Comparison of ENCODE assay signal across 16 cellular contexts in the genomic region with DNA sequence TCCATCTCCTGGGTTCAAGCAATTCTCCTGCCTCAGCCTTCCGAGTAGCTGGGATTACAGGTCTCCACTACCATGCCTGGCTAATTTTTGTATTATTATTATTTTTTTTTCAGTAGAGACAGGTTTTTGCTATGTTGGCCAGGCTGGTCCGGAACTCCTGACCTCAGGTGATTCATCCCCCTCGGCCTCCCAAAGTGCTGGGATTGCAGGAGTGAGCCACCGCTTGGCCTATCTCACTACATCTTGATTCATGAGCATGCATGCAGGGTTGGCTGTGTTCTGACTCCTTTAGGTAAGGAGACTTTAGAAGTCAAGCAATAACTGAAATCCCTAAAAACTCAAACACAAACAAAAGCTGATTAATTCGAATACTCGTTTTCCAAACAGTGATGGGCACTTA.
A peak's percentile ranks its signal among the peaks of the same experiment; 100 is the strongest.
DNase-seq lines count a peak whose midpoint lies in the region; ATAC-seq and TF ChIP-seq lines count a peak whose summit lies in the region.
"Had no signal": no experiment of that assay in that cellular context is flagged by ENCODE, and none has a peak within 500 bp of the region (broad histone marks: within the 10 kb centered on the region; RNA-seq: fewer than 3 reads in every experiment).

No MANE protein-coding gene starts in this region.

- no peak overlapping the region for H4K5ac ChIP-seq in mesendoderm (ENCODE audit: low read length)

- no peak overlapping the region for H3K18ac ChIP-seq in mesendoderm (ENCODE audit: low read length)

- no peak overlapping the region for H3K9ac ChIP-seq in mesendoderm (ENCODE audit: low read length)

- H2AK5ac ChIP-seq in mesendoderm (ENCODE audit: low read length), result no peak overlapping the region

- H3K4me3 ChIP-seq in mesendoderm (ENCODE audit: low read length), result no peak overlapping the region
- H3K4me3 ChIP-seq in gastrocnemius medialis, result no peak overlapping the region

- no peak for TF ChIP-seq CTCF in gastrocnemius medialis (IDR thresholded peaks at IDR 0.05 in 4 of 5, conservative IDR thresholded peaks at IDR 0.05 in 1 of 5)

- WGBS in mesendoderm (ENCODE audit: extremely low coverage, insufficient coverage, low lambda C conversion rate), result no CpG with 5 or more reads among the region's 6 CpGs

- no peak overlapping the region for H3K23ac ChIP-seq in mesendoderm (ENCODE audit: low read length)

- H3K36me3 ChIP-seq in mesendoderm (ENCODE audit: control insufficient read depth, insufficient read depth, low read length) (no peaks in the 10 kb centered on the region), gastrocnemius medialis (no peaks in the 10 kb centered on the region)

- TF ChIP-seq POLR2A in gastrocnemius medialis (IDR thresholded peaks at IDR 0.05), result no peak

- no peaks in the 10 kb centered on the region for H3K79me1 ChIP-seq in mesendoderm (ENCODE audit: low read length)

- in situ Hi-C loops in gastrocnemius medialis (cut with MboI; ENCODE audit: low sequenced_read_pairs in 4 of 4), result no loop called here

- no peaks in the 10 kb centered on the region for H3K79me2 ChIP-seq in mesendoderm (ENCODE audit: control insufficient read depth, insufficient read depth, low read length)

- ATAC-seq in gastrocnemius medialis, result no peak

- no peak overlapping the region for H3K27ac ChIP-seq in mesendoderm (ENCODE audit: low read depth, low read length)
- no peak overlapping the region for H3K27ac ChIP-seq in gastrocnemius medialis

- H3K4me2 ChIP-seq in mesendoderm (ENCODE audit: low read length), result no peak overlapping the region

- H2BK5ac ChIP-seq in mesendoderm (ENCODE audit: low read length), result no peak overlapping the region

- DNase-seq in EL (peak; percentile 35), RPMI7951 (ENCODE audit: low read depth) (peak; percentile 41), dermis blood vessel endothelial cell (peak; percentile 65), mesendoderm (no peak), DMS 273 treated with DMSO at 0.1 percent for 48 hours (lab: John Stamatoyannopoulos, UW) (no peak), gastrocnemius medialis (no peak), GOT3 (lab: John Stamatoyannopoulos, UW) (no peak), NCI-H1930 (lab: John Stamatoyannopoulos, UW) (no peak)
- DNase-seq: AML-193; Caco-2; Karpas-422; NCI-H1417 treated with DMSO at 0.1 percent for 48 hours; NCI-H2081; NCI-H345; NCI-H69; NK-92 treated with Interleukin-12 subunit alpha and Interleukin-12 subunit beta, amount 100 ng/mL, for 24 hours had no signal

- H3K27me3 ChIP-seq in mesendoderm (ENCODE audit: insufficient read depth, low read length, poor library complexity), result no peaks in the 10 kb centered on the region
- H3K27me3 ChIP-seq in gastrocnemius medialis, result no peaks in the 10 kb centered on the region

- H2BK15ac ChIP-seq in mesendoderm (replicated peaks; ENCODE audit: low read depth), result peak overlapping the region; percentile 57

- H2BK120ac ChIP-seq in mesendoderm (ENCODE audit: low read depth, low read length), result no peak overlapping the region

- H4K8ac ChIP-seq in mesendoderm (ENCODE audit: low read depth, low read length), result no peak overlapping the region

- no peaks in the 10 kb centered on the region for H3K9me3 ChIP-seq in gastrocnemius medialis
- H3K9me3 ChIP-seq: Caco-2 had no signal

- peaks cover 6% of the 10 kb centered on the region for H3K4me1 ChIP-seq in mesendoderm (ENCODE audit: control insufficient read depth, low read depth, low read length)
- no peaks in the 10 kb centered on the region for H3K4me1 ChIP-seq in gastrocnemius medialis
- H3K4me1 ChIP-seq: Caco-2 had no signal

- H3K56ac ChIP-seq in mesendoderm (ENCODE audit: low read length), result no peak overlapping the region

- intact Hi-C loops in gastrocnemius medialis (cut with DNase I; ENCODE audit: low total_unique reads), result no loop called here

- H3K4ac ChIP-seq in mesendoderm (ENCODE audit: low read depth, low read length), result no peak overlapping the region

Comparison
In these comparisons a context has a peak if more than half of its experiments do, and no peak if none do; other contexts are left out.
1. DNase-seq: peak in EL (single experiment), RPMI7951 (single experiment) and dermis blood vessel endothelial cell (single experiment); none in mesendoderm (single experiment), DMS 273 treated with DMSO at 0.1 percent for 48 hours (single experiment), gastrocnemius medialis (0 of 2), GOT3 (single experiment) and NCI-H1930 (0 of 2).